1 cellular context compared by ENCODE assay signal in the genomic region with DNA sequence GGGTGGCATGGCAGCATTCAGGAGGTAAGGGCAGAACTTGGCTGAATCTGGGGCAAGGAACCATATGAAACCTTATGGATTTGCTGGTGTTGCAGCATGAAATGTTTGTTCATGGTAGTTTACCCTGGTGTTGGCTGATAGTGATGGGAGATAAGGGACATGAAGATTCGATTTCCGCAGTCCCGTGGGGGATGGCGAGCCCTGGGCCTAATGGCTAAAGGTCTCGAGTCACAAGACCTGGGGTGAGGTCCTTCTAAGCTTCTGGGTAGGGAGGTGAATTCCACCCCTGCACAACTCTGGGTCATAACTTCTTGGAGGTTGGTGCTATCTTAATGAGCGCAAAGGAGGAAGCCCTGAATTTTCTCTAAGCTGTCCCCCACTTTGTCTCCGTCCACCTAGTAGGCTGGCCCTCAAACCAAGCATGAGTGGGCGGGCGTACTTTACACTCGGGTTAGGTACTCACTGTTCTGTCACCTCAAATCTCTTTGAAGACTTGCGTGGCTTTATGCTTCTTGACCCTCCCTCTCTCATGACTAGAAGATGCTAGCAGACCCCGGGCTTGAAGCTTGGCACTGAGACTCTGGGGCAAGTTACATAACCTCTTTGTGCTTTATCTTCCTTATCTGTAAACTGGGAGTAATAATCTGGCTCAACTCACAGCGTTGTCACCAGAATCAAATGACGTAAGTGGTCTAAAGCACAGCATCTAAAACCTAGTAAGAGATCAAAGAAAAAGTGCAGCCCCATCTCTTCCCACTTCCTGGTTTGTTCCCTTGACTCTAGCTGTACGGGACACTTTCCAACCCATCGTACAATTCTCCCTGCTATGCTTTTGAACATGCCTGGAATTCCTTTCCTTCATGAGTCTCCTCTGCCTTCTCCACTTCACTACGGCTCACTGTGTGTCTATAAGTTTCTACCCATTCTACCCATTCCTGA.
A peak's percentile ranks its signal among the peaks of the same experiment; 100 is the strongest.
TF ChIP-seq lines count a peak whose summit lies in the region.

No MANE protein-coding gene starts in this region.

TF ChIP-seq in HEK293, 187 proteins besides CTCF, POLR2A, EP300 and RAD21 (continued from another document):
- TF ChIP-seq, protein P1, sequence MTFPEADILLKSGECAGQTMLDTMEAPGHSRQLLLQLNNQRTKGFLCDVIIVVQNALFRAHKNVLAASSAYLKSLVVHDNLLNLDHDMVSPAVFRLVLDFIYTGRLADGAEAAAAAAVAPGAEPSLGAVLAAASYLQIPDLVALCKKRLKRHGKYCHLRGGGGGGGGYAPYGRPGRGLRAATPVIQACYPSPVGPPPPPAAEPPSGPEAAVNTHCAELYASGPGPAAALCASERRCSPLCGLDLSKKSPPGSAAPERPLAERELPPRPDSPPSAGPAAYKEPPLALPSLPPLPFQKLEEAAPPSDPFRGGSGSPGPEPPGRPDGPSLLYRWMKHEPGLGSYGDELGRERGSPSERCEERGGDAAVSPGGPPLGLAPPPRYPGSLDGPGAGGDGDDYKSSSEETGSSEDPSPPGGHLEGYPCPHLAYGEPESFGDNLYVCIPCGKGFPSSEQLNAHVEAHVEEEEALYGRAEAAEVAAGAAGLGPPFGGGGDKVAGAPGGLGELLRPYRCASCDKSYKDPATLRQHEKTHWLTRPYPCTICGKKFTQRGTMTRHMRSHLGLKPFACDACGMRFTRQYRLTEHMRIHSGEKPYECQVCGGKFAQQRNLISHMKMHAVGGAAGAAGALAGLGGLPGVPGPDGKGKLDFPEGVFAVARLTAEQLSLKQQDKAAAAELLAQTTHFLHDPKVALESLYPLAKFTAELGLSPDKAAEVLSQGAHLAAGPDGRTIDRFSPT (tag by site-specific recombination; IDR thresholded peaks at IDR 0.05): no peak
- no peak for TF ChIP-seq GLI2 (tag by site-specific recombination; IDR thresholded peaks at IDR 0.05; ENCODE audit: borderline replicate concordance, low read depth)
- TF ChIP-seq ATF2 (tag by site-specific recombination; IDR thresholded peaks at IDR 0.05; ENCODE audit: low read depth): no peak
- TF ChIP-seq PRDM2 (tag by site-specific recombination; IDR thresholded peaks at IDR 0.05; ENCODE audit: borderline replicate concordance): no peak
- peak; percentile 33; the same call in 1 of the 2 replicates for TF ChIP-seq TCF7L2 (IDR thresholded peaks at IDR 0.05; ENCODE audit: borderline replicate concordance, low read depth, low read length)
